In the genomic region with DNA sequence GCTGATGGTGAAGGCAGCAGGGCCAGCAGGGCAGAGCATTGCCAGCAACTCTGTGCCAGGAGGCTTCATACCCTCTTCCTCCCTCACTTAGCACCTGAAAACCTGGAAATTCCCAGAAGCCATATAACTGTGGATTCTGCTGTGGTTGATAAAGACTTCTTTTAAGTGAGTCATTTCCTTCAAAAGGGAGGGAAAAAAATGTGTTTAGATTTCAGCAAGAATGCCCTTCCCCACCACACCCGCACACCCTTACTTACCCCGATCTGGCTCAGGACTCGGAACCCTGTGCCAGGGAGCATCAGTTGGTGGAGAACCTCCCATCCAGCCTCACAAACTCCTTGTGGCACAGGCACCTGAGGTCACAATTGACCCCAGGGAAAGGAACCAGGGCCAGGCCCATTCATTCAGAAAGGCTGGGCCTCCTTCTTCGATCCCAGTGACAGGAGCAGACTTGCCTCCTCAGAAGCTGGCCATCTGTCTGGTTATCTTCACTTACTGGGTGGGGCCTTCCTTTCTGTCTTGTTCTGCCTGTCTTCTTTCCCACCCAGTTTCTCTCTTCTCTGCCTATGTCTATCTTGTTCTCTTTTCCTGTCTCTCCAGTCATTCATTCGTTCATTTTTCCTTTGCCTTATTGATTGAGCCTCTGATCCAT, we compare ENCODE assay signal across 1 cellular context.
TF ChIP-seq lines count a peak whose summit lies in the region.

No MANE protein-coding gene starts in this region.

TF ChIP-seq in K562, 482 proteins besides CTCF, POLR2A, EP300 and RAD21 (continued from another document and continues in another):
- TF ChIP-seq, protein P1, sequence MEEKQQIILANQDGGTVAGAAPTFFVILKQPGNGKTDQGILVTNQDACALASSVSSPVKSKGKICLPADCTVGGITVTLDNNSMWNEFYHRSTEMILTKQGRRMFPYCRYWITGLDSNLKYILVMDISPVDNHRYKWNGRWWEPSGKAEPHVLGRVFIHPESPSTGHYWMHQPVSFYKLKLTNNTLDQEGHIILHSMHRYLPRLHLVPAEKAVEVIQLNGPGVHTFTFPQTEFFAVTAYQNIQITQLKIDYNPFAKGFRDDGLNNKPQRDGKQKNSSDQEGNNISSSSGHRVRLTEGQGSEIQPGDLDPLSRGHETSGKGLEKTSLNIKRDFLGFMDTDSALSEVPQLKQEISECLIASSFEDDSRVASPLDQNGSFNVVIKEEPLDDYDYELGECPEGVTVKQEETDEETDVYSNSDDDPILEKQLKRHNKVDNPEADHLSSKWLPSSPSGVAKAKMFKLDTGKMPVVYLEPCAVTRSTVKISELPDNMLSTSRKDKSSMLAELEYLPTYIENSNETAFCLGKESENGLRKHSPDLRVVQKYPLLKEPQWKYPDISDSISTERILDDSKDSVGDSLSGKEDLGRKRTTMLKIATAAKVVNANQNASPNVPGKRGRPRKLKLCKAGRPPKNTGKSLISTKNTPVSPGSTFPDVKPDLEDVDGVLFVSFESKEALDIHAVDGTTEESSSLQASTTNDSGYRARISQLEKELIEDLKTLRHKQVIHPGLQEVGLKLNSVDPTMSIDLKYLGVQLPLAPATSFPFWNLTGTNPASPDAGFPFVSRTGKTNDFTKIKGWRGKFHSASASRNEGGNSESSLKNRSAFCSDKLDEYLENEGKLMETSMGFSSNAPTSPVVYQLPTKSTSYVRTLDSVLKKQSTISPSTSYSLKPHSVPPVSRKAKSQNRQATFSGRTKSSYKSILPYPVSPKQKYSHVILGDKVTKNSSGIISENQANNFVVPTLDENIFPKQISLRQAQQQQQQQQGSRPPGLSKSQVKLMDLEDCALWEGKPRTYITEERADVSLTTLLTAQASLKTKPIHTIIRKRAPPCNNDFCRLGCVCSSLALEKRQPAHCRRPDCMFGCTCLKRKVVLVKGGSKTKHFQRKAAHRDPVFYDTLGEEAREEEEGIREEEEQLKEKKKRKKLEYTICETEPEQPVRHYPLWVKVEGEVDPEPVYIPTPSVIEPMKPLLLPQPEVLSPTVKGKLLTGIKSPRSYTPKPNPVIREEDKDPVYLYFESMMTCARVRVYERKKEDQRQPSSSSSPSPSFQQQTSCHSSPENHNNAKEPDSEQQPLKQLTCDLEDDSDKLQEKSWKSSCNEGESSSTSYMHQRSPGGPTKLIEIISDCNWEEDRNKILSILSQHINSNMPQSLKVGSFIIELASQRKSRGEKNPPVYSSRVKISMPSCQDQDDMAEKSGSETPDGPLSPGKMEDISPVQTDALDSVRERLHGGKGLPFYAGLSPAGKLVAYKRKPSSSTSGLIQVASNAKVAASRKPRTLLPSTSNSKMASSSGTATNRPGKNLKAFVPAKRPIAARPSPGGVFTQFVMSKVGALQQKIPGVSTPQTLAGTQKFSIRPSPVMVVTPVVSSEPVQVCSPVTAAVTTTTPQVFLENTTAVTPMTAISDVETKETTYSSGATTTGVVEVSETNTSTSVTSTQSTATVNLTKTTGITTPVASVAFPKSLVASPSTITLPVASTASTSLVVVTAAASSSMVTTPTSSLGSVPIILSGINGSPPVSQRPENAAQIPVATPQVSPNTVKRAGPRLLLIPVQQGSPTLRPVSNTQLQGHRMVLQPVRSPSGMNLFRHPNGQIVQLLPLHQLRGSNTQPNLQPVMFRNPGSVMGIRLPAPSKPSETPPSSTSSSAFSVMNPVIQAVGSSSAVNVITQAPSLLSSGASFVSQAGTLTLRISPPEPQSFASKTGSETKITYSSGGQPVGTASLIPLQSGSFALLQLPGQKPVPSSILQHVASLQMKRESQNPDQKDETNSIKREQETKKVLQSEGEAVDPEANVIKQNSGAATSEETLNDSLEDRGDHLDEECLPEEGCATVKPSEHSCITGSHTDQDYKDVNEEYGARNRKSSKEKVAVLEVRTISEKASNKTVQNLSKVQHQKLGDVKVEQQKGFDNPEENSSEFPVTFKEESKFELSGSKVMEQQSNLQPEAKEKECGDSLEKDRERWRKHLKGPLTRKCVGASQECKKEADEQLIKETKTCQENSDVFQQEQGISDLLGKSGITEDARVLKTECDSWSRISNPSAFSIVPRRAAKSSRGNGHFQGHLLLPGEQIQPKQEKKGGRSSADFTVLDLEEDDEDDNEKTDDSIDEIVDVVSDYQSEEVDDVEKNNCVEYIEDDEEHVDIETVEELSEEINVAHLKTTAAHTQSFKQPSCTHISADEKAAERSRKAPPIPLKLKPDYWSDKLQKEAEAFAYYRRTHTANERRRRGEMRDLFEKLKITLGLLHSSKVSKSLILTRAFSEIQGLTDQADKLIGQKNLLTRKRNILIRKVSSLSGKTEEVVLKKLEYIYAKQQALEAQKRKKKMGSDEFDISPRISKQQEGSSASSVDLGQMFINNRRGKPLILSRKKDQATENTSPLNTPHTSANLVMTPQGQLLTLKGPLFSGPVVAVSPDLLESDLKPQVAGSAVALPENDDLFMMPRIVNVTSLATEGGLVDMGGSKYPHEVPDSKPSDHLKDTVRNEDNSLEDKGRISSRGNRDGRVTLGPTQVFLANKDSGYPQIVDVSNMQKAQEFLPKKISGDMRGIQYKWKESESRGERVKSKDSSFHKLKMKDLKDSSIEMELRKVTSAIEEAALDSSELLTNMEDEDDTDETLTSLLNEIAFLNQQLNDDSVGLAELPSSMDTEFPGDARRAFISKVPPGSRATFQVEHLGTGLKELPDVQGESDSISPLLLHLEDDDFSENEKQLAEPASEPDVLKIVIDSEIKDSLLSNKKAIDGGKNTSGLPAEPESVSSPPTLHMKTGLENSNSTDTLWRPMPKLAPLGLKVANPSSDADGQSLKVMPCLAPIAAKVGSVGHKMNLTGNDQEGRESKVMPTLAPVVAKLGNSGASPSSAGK (IDR thresholded peaks at IDR 0.05), result peak; percentile 70
- TF ChIP-seq SMARCC2 (IDR thresholded peaks at IDR 0.05; ENCODE audit: low read depth) (no peak), MTA1 (IDR thresholded peaks at IDR 0.05; ENCODE audit: borderline replicate concordance) (no peak), TAL1 (IDR thresholded peaks at IDR 0.05) (0 out of 2 replicates have a peak, but pooled peaks have one; percentile 11), EHMT2 (IDR thresholded peaks at IDR 0.05) (peak; percentile 65; the same call in 1 of the 2 replicates), FOXJ2 (tag; IDR thresholded peaks at IDR 0.05) (no peak), BMI1 (IDR thresholded peaks at IDR 0.05; ENCODE audit: low read length) (no peak), STAT5A (IDR thresholded peaks at IDR 0.05; ENCODE audit: borderline replicate concordance, low read length) (peak; percentile 82), ZNF57 (CRISPR knock-in tag; IDR thresholded peaks at IDR 0.05) (no peak), TEAD1 (CRISPR knock-in tag; IDR thresholded peaks at IDR 0.05) (no peak), CBX3 (IDR thresholded peaks at IDR 0.05; ENCODE audit: borderline replicate concordance in 1 of 2, low read length in 2 of 2) (peak in 1 of 2 experiments; percentile 35; a peak in 1 of 3 replicates), SMARCA4 (IDR thresholded peaks at IDR 0.05) (peak; percentile 67), ZNF140 (CRISPR knock-in tag; IDR thresholded peaks at IDR 0.05) (no peak), L3MBTL2 (IDR thresholded peaks at IDR 0.05) (peak; percentile 65; the same call in 1 of the 2 replicates), SAP30 (IDR thresholded peaks at IDR 0.05; ENCODE audit: borderline replicate concordance, insufficient read depth, low read depth, low read length, poor library complexity, severe bottlenecking) (no peak), SIN3A (IDR thresholded peaks at IDR 0.05; ENCODE audit: borderline replicate concordance in 2 of 2, control insufficient read depth in 1 of 2, low read depth in 2 of 2, low read length in 2 of 2) (no peak), CCAR2 (IDR thresholded peaks at IDR 0.05; ENCODE audit: low read depth, low read length) (no peak), ZNF551 (CRISPR knock-in tag; IDR thresholded peaks at IDR 0.05) (no peak)
- TF ChIP-seq, protein P2, sequence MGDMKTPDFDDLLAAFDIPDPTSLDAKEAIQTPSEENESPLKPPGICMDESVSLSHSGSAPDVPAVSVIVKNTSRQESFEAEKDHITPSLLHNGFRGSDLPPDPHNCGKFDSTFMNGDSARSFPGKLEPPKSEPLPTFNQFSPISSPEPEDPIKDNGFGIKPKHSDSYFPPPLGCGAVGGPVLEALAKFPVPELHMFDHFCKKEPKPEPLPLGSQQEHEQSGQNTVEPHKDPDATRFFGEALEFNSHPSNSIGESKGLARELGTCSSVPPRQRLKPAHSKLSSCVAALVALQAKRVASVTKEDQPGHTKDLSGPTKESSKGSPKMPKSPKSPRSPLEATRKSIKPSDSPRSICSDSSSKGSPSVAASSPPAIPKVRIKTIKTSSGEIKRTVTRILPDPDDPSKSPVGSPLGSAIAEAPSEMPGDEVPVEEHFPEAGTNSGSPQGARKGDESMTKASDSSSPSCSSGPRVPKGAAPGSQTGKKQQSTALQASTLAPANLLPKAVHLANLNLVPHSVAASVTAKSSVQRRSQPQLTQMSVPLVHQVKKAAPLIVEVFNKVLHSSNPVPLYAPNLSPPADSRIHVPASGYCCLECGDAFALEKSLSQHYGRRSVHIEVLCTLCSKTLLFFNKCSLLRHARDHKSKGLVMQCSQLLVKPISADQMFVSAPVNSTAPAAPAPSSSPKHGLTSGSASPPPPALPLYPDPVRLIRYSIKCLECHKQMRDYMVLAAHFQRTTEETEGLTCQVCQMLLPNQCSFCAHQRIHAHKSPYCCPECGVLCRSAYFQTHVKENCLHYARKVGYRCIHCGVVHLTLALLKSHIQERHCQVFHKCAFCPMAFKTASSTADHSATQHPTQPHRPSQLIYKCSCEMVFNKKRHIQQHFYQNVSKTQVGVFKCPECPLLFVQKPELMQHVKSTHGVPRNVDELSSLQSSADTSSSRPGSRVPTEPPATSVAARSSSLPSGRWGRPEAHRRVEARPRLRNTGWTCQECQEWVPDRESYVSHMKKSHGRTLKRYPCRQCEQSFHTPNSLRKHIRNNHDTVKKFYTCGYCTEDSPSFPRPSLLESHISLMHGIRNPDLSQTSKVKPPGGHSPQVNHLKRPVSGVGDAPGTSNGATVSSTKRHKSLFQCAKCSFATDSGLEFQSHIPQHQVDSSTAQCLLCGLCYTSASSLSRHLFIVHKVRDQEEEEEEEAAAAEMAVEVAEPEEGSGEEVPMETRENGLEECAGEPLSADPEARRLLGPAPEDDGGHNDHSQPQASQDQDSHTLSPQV (IDR thresholded peaks at IDR 0.05), result peak; percentile 76; the same call in 1 of the 2 replicates
- TF ChIP-seq, protein P3, sequence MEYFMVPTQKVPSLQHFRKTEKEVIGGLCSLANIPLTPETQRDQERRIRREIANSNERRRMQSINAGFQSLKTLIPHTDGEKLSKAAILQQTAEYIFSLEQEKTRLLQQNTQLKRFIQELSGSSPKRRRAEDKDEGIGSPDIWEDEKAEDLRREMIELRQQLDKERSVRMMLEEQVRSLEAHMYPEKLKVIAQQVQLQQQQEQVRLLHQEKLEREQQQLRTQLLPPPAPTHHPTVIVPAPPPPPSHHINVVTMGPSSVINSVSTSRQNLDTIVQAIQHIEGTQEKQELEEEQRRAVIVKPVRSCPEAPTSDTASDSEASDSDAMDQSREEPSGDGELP (CRISPR knock-in tag; IDR thresholded peaks at IDR 0.05; ENCODE audit: borderline replicate concordance), result peak; percentile 59
- TF ChIP-seq, protein P4, sequence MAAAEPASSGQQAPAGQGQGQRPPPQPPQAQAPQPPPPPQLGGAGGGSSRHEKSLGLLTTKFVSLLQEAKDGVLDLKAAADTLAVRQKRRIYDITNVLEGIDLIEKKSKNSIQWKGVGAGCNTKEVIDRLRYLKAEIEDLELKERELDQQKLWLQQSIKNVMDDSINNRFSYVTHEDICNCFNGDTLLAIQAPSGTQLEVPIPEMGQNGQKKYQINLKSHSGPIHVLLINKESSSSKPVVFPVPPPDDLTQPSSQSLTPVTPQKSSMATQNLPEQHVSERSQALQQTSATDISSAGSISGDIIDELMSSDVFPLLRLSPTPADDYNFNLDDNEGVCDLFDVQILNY (CRISPR knock-in tag; IDR thresholded peaks at IDR 0.05), result no peak
- TF ChIP-seq, protein P5, sequence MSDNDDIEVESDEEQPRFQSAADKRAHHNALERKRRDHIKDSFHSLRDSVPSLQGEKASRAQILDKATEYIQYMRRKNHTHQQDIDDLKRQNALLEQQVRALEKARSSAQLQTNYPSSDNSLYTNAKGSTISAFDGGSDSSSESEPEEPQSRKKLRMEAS (CRISPR knock-in tag; IDR thresholded peaks at IDR 0.05), result peak; percentile 35; the same call in 1 of the 2 replicates
- TF ChIP-seq, protein P6, sequence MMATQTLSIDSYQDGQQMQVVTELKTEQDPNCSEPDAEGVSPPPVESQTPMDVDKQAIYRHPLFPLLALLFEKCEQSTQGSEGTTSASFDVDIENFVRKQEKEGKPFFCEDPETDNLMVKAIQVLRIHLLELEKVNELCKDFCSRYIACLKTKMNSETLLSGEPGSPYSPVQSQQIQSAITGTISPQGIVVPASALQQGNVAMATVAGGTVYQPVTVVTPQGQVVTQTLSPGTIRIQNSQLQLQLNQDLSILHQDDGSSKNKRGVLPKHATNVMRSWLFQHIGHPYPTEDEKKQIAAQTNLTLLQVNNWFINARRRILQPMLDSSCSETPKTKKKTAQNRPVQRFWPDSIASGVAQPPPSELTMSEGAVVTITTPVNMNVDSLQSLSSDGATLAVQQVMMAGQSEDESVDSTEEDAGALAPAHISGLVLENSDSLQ (IDR thresholded peaks at IDR 0.05), result peak; percentile 39
- TF ChIP-seq, protein P7, sequence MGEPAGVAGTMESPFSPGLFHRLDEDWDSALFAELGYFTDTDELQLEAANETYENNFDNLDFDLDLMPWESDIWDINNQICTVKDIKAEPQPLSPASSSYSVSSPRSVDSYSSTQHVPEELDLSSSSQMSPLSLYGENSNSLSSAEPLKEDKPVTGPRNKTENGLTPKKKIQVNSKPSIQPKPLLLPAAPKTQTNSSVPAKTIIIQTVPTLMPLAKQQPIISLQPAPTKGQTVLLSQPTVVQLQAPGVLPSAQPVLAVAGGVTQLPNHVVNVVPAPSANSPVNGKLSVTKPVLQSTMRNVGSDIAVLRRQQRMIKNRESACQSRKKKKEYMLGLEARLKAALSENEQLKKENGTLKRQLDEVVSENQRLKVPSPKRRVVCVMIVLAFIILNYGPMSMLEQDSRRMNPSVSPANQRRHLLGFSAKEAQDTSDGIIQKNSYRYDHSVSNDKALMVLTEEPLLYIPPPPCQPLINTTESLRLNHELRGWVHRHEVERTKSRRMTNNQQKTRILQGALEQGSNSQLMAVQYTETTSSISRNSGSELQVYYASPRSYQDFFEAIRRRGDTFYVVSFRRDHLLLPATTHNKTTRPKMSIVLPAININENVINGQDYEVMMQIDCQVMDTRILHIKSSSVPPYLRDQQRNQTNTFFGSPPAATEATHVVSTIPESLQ (CRISPR knock-in tag; IDR thresholded peaks at IDR 0.05), result peak; percentile 81; the same call in 1 of the 2 replicates
- TF ChIP-seq, protein P8, sequence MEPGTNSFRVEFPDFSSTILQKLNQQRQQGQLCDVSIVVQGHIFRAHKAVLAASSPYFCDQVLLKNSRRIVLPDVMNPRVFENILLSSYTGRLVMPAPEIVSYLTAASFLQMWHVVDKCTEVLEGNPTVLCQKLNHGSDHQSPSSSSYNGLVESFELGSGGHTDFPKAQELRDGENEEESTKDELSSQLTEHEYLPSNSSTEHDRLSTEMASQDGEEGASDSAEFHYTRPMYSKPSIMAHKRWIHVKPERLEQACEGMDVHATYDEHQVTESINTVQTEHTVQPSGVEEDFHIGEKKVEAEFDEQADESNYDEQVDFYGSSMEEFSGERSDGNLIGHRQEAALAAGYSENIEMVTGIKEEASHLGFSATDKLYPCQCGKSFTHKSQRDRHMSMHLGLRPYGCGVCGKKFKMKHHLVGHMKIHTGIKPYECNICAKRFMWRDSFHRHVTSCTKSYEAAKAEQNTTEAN (CRISPR knock-in tag; IDR thresholded peaks at IDR 0.05), result no peak
